Comparison of ENCODE assay signal across 2 cellular contexts in the genomic region with DNA sequence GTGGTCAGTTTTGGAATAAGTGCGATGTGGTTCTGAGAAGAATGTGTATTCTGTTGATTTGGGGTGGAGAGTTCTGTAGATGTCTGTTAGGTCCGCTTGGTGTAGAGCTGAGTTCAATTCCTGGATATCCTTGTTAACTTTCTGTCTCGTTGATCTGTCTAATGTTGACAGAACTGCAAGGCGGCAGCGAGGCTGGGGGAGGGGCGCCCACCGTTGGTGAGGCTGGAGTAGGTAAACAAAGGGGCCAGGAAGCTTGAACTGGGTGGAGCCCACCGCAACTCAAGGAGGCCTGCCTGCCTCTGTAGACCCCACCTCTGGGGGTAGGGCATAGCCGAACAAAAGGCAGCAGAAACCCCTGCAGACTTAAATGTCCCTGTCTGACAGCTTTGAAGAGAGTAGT.
TF ChIP-seq lines count a peak whose summit lies in the region.

No MANE protein-coding gene starts in this region.

TF ChIP-seq in WTC11, 78 proteins besides CTCF, POLR2A, EP300 and RAD21:
- peak; percentile 76 for TF ChIP-seq FOXK1 (CRISPR knock-in tag; IDR thresholded peaks at IDR 0.05)

TF ChIP-seq in HepG2, 621 proteins besides CTCF, POLR2A, EP300 and RAD21:
- peak; percentile 74 for TF ChIP-seq BCL6 (CRISPR knock-in tag; IDR thresholded peaks at IDR 0.05)
- TF ChIP-seq, protein P1, sequence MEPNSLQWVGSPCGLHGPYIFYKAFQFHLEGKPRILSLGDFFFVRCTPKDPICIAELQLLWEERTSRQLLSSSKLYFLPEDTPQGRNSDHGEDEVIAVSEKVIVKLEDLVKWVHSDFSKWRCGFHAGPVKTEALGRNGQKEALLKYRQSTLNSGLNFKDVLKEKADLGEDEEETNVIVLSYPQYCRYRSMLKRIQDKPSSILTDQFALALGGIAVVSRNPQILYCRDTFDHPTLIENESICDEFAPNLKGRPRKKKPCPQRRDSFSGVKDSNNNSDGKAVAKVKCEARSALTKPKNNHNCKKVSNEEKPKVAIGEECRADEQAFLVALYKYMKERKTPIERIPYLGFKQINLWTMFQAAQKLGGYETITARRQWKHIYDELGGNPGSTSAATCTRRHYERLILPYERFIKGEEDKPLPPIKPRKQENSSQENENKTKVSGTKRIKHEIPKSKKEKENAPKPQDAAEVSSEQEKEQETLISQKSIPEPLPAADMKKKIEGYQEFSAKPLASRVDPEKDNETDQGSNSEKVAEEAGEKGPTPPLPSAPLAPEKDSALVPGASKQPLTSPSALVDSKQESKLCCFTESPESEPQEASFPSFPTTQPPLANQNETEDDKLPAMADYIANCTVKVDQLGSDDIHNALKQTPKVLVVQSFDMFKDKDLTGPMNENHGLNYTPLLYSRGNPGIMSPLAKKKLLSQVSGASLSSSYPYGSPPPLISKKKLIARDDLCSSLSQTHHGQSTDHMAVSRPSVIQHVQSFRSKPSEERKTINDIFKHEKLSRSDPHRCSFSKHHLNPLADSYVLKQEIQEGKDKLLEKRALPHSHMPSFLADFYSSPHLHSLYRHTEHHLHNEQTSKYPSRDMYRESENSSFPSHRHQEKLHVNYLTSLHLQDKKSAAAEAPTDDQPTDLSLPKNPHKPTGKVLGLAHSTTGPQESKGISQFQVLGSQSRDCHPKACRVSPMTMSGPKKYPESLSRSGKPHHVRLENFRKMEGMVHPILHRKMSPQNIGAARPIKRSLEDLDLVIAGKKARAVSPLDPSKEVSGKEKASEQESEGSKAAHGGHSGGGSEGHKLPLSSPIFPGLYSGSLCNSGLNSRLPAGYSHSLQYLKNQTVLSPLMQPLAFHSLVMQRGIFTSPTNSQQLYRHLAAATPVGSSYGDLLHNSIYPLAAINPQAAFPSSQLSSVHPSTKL (CRISPR knock-in tag; IDR thresholded peaks at IDR 0.05), result 0 out of 2 replicates have a peak, but pooled peaks have one; percentile 29
- TF ChIP-seq, protein P2, sequence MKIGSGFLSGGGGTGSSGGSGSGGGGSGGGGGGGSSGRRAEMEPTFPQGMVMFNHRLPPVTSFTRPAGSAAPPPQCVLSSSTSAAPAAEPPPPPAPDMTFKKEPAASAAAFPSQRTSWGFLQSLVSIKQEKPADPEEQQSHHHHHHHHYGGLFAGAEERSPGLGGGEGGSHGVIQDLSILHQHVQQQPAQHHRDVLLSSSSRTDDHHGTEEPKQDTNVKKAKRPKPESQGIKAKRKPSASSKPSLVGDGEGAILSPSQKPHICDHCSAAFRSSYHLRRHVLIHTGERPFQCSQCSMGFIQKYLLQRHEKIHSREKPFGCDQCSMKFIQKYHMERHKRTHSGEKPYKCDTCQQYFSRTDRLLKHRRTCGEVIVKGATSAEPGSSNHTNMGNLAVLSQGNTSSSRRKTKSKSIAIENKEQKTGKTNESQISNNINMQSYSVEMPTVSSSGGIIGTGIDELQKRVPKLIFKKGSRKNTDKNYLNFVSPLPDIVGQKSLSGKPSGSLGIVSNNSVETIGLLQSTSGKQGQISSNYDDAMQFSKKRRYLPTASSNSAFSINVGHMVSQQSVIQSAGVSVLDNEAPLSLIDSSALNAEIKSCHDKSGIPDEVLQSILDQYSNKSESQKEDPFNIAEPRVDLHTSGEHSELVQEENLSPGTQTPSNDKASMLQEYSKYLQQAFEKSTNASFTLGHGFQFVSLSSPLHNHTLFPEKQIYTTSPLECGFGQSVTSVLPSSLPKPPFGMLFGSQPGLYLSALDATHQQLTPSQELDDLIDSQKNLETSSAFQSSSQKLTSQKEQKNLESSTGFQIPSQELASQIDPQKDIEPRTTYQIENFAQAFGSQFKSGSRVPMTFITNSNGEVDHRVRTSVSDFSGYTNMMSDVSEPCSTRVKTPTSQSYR (CRISPR knock-in tag; IDR thresholded peaks at IDR 0.05; ENCODE audit: borderline replicate concordance), result peak; percentile 89
- TF ChIP-seq FOXA3 (CRISPR knock-in tag; IDR thresholded peaks at IDR 0.05), result 0 out of 2 replicates have a peak, but pooled peaks have one; percentile 50
